Comparison of ENCODE assay signal across 28 cellular contexts in the genomic region with DNA sequence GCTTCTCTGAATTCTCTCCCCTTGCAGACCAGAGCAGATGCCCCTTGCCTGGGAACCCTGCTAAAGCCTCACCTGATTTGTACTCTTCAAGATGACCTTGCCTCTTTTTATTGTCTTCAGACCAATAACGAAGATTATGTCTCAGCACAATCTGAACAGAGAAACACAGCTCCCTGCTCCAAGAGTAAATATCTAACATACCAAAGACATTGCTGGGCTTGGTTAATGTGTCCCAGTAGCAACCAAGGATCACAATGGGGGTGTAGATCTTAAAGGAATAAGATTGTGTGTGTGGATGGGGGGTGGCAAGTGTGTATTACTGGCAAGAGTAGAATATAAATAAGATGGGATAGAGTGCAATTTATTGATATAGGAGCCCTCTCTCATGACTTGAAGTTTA.
DNase-seq lines count a peak whose midpoint lies in the region; ATAC-seq and TF ChIP-seq lines count a peak whose summit lies in the region.
"Had no signal": no experiment of that assay in that cellular context is flagged by ENCODE, and none has a peak within 500 bp of the region (broad histone marks: within the 10 kb centered on the region; RNA-seq: fewer than 3 reads in every experiment).

No MANE protein-coding gene starts in this region.

- no peaks in the 10 kb centered on the region for H3K36me3 ChIP-seq in adipocyte (ENCODE audit: control insufficient read depth, insufficient read depth, low read length, severe bottlenecking)
- H3K36me3 ChIP-seq: BLaER1, heart right ventricle had no signal

- H3K4me3 Mint-ChIP-seq in stimulated activated memory B cell treated with anti-CD40 and anti-IgM and Interleukin-4, amounts not matched to agents 10 μg/mL and 1 μg/mL and 100 μg/mL, for 72 hours = no peak overlapping the region
- no peak overlapping the region for H3K4me3 Mint-ChIP-seq in activated CD4-positive, alpha-beta T cell treated with anti-CD3 and anti-CD28 coated beads, Interleukin-2, amount 10 ng/mL, durations not matched to agents 7 days and 5 days
- H3K4me3 Mint-ChIP-seq: activated naive CD4-positive, alpha-beta T cell treated with anti-CD3 and anti-CD28 coated beads for 36 hours; activated T-cell treated with anti-CD3 and anti-CD28 coated beads, Interleukin-2, amount 50 U/mL, for 24 hours; H9; naive B cell had no signal

- no peak overlapping the region for H3K4me3 ChIP-seq in adipocyte (ENCODE audit: low read length)
- H3K4me3 ChIP-seq: BLaER1, GM12878, heart right ventricle, lung had no signal

- POLR2A ChIA-PET in GM10248 (lab: Yijun Ruan, JAX) = no interaction called here
- POLR2A ChIA-PET in activated CD4-positive, alpha-beta T cell treated with anti-CD3 and anti-CD28 coated beads, Interleukin-2, amount 10 ng/mL, durations not matched to agents 7 days and 5 days (lab: Charles Lee) = no interaction called here

- no peaks in the 10 kb centered on the region for H3K27me3 Mint-ChIP-seq in stimulated activated memory B cell treated with anti-CD40 and anti-IgM and Interleukin-4, amounts not matched to agents 10 μg/mL and 1 μg/mL and 100 μg/mL, for 72 hours
- peaks cover 6% of the 10 kb centered on the region for H3K27me3 Mint-ChIP-seq in activated CD4-positive, alpha-beta T cell treated with anti-CD3 and anti-CD28 coated beads, Interleukin-2, amount 10 ng/mL, durations not matched to agents 7 days and 5 days
- H3K27me3 Mint-ChIP-seq: naive B cell had no signal

- no peaks in the 10 kb centered on the region for H3K9me3 Mint-ChIP-seq in stimulated activated memory B cell treated with anti-CD40 and anti-IgM and Interleukin-4, amounts not matched to agents 10 μg/mL and 1 μg/mL and 100 μg/mL, for 72 hours
- H3K9me3 Mint-ChIP-seq in activated CD4-positive, alpha-beta T cell treated with anti-CD3 and anti-CD28 coated beads, Interleukin-2, amount 10 ng/mL, durations not matched to agents 7 days and 5 days = no peaks in the 10 kb centered on the region
- H3K9me3 Mint-ChIP-seq: activated naive CD4-positive, alpha-beta T cell treated with anti-CD3 and anti-CD28 coated beads for 36 hours; activated T-cell treated with anti-CD3 and anti-CD28 coated beads, Interleukin-2, amount 50 U/mL, for 24 hours; naive B cell had no signal

- peaks cover 27% of the 10 kb centered on the region for H3K4me1 Mint-ChIP-seq in stimulated activated memory B cell treated with anti-CD40 and anti-IgM and Interleukin-4, amounts not matched to agents 10 μg/mL and 1 μg/mL and 100 μg/mL, for 72 hours
- no peaks in the 10 kb centered on the region for H3K4me1 Mint-ChIP-seq in activated CD4-positive, alpha-beta T cell treated with anti-CD3 and anti-CD28 coated beads, Interleukin-2, amount 10 ng/mL, durations not matched to agents 7 days and 5 days

- no peaks in the 10 kb centered on the region for H3K27me3 ChIP-seq in adipocyte (replicated peaks; ENCODE audit: control insufficient read depth, insufficient read depth, low read length)
- H3K27me3 ChIP-seq: BLaER1 had no signal

- H3K27ac Mint-ChIP-seq in stimulated activated memory B cell treated with anti-CD40 and anti-IgM and Interleukin-4, amounts not matched to agents 10 μg/mL and 1 μg/mL and 100 μg/mL, for 72 hours = peak overlapping the region; percentile 60
- no peak overlapping the region for H3K27ac Mint-ChIP-seq in activated CD4-positive, alpha-beta T cell treated with anti-CD3 and anti-CD28 coated beads, Interleukin-2, amount 10 ng/mL, durations not matched to agents 7 days and 5 days
- H3K27ac Mint-ChIP-seq: activated naive CD4-positive, alpha-beta T cell treated with anti-CD3 and anti-CD28 coated beads for 36 hours; activated T-cell treated with anti-CD3 and anti-CD28 coated beads, Interleukin-2, amount 50 U/mL, for 24 hours; H9 had no signal

- no peak for TF ChIP-seq CTCF in GM10248 (IDR thresholded peaks at IDR 0.05; ENCODE audit: control extremely low read depth, extremely low read depth, low read depth, missing control alignments)

- no peak overlapping the region for H3K9ac ChIP-seq in adipocyte (ENCODE audit: low read length)
- H3K9ac ChIP-seq: BLaER1 had no signal

- no peak for ATAC-seq in stimulated activated memory B cell treated with anti-CD40 and anti-IgM and Interleukin-4, amounts not matched to agents 10 μg/mL and 1 μg/mL and 100 μg/mL, for 72 hours
- ATAC-seq: activated CD4-positive, CD25-positive, alpha-beta regulatory T cell treated with anti-CD3 and anti-CD28 coated beads, Interleukin-2, amount 50 U/mL, for 24 hours; GM12878; heart right ventricle had no signal

- no peaks in the 10 kb centered on the region for H3K36me3 Mint-ChIP-seq in stimulated activated memory B cell treated with anti-CD40 and anti-IgM and Interleukin-4, amounts not matched to agents 10 μg/mL and 1 μg/mL and 100 μg/mL, for 72 hours
- H3K36me3 Mint-ChIP-seq in activated CD4-positive, alpha-beta T cell treated with anti-CD3 and anti-CD28 coated beads, Interleukin-2, amount 10 ng/mL, durations not matched to agents 7 days and 5 days (ENCODE audit: low read depth) = no peaks in the 10 kb centered on the region
- H3K36me3 Mint-ChIP-seq: naive B cell had no signal

- peaks cover 21% of the 10 kb centered on the region for H3K4me1 ChIP-seq in adipocyte (ENCODE audit: control insufficient read depth, insufficient read depth, low read length)

- H3K9me3 ChIP-seq in adipocyte (ENCODE audit: control insufficient read depth, low read length) = no peaks in the 10 kb centered on the region
- H3K9me3 ChIP-seq: BLaER1 had no signal

- CTCF ChIA-PET in GM10248 (lab: Yijun Ruan, JAX) = interaction anchor here (0.9 to 1.1 kb wide), 2 partner anchors 12 to 60 kb away, joined by 3 read pairs; no protein-coding TSS in a partner anchor
- CTCF ChIA-PET in activated CD4-positive, alpha-beta T cell treated with anti-CD3 and anti-CD28 coated beads, Interleukin-2, amount 10 ng/mL, durations not matched to agents 7 days and 5 days (lab: Charles Lee) = no interaction called here

- DNase-seq in GM04503 (ENCODE audit: low read depth) (peak; percentile 62), adipocyte (ENCODE audit: low read depth) (peak; percentile 54), hepatic stellate cell (ENCODE audit: low spot score) (peak; percentile 48), GM10248 (ENCODE audit: extremely low spot score) (no peak), NCI-H2196 (lab: John Stamatoyannopoulos, UW; ENCODE audit: unreplicated experiment) (no peak), activated gamma-delta T cell (lab: John Stamatoyannopoulos, UW) (no peak)
- DNase-seq in activated CD4-positive, alpha-beta T cell treated with anti-CD3 and anti-CD28 coated beads, Interleukin-2, amount 10 ng/mL, durations not matched to agents 7 days and 5 days = no peak
- DNase-seq: activated naive CD4-positive, alpha-beta T cell treated with anti-CD3 and anti-CD28 coated beads for 36 hours; activated T-cell treated with anti-CD3 and anti-CD28 coated beads, Interleukin-2, amount 50 U/mL, for 24 hours; aorta; GDM1; H9; heart right ventricle; Kasumi-1; naive B cell; NCI-H1092 treated with DMSO at 0.1 percent for 48 hours; NCI-H2029 treated with DMSO at 0.1 percent for 48 hours; NCI-H446; occipital lobe; retina; RPMI8226; stimulated activated CD4-positive, alpha-beta T cell treated with anti-CD3 and anti-CD28 coated beads, Interleukin-12 subunit alpha, Interleukin-12 subunit beta, amount 100 ng/mL, for 4 hours; stimulated activated CD8-positive, alpha-beta memory T cell treated with anti-CD3 and anti-CD28 coated beads, Interleukin-4, amount 100 ng/mL, for 48 hours had no signal

Comparison
In these comparisons a context has a peak if more than half of its experiments do, and no peak if none do; other contexts are left out.
1. DNase-seq: peak in GM04503 (single experiment), adipocyte (single experiment) and hepatic stellate cell (single experiment); none in GM10248 (single experiment), activated CD4-positive, alpha-beta T cell treated with anti-CD3 and anti-CD28 coated beads, Interleukin-2, amount 10 ng/mL, durations not matched to agents 7 days and 5 days (single experiment), NCI-H2196 (single experiment) and activated gamma-delta T cell (single experiment).